ENCODE assay signal across 25 cellular contexts in the genomic region with DNA sequence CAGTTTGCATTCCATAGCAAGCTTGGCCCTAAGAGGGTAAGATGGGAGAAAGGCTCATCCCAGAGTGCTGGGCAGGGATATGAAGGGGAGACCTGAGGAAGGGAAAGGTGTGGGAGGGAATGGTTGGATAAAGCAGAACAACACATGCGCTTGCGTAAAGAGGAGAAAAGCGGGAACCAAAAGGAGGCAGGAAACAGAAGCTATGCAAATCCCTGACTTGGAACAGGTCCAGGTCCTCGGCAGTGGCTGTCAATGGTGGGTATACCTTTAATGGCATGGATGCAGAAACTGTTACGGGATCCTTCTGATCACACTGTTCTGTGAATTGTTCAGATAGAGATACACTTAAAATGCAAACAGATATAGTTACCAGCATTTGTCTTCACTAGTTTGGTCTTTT.
A peak's percentile ranks its signal among the peaks of the same experiment; 100 is the strongest.
DNase-seq lines count a peak whose midpoint lies in the region; ATAC-seq, FAIRE-seq and TF ChIP-seq lines count a peak whose summit lies in the region.
"Had no signal": no experiment of that assay in that cellular context is flagged by ENCODE, and none has a peak within 500 bp of the region (broad histone marks: within the 10 kb centered on the region; RNA-seq: fewer than 3 reads in every experiment).

No MANE protein-coding gene starts in this region.

- no peak for ATAC-seq in activated naive CD8-positive, alpha-beta T cell treated with anti-CD3 and anti-CD28 coated beads, Interleukin-2, amount 50 U/mL, for 24 hours
- no peak for ATAC-seq in HepG2
- ATAC-seq: activated CD8-positive, alpha-beta T cell treated with anti-CD3 and anti-CD28 coated beads, Interleukin-2, amount 10 ng/mL, durations not matched to agents 7 days and 5 days had no signal

- no peaks in the 10 kb centered on the region for H3K9me2 ChIP-seq in OCI-LY7 (ENCODE audit: insufficient read depth, low read length)

- no peaks in the 10 kb centered on the region for H3K4me1 Mint-ChIP-seq in activated naive CD8-positive, alpha-beta T cell treated with anti-CD3 and anti-CD28 coated beads, Interleukin-2, amount 50 U/mL, for 24 hours

- H3K36me3 ChIP-seq in A673 (ENCODE audit: insufficient read depth, low read length, poor library complexity, severe bottlenecking) (no peaks in the 10 kb centered on the region), HepG2 (replicated peaks in 1 of 2; ENCODE audit: control insufficient read depth in 1 of 2, insufficient read depth in 2 of 2, low read length in 2 of 2) (no peaks in the 10 kb centered on the region), OCI-LY7 (ENCODE audit: insufficient read depth, low read length) (no peaks in the 10 kb centered on the region)
- H3K36me3 ChIP-seq: cardiac muscle cell, neural progenitor cell had no signal

- H2AFZ ChIP-seq in HepG2 (ENCODE audit: low read length) (no peak overlapping the region), OCI-LY7 (ENCODE audit: low read length) (no peak overlapping the region)
- H2AFZ ChIP-seq: neural progenitor cell had no signal

- H3K4me3 Mint-ChIP-seq in activated naive CD8-positive, alpha-beta T cell treated with anti-CD3 and anti-CD28 coated beads, Interleukin-2, amount 50 U/mL, for 24 hours = no peak overlapping the region
- H3K4me3 Mint-ChIP-seq: activated CD8-positive, alpha-beta T cell treated with anti-CD3 and anti-CD28 coated beads, Interleukin-2, amount 10 ng/mL, durations not matched to agents 7 days and 5 days; activated naive CD4-positive, alpha-beta T cell treated with anti-CD3 and anti-CD28 coated beads for 36 hours; CD4-positive, alpha-beta memory T cell; dendritic cell treated with granulocyte-macrophage colony-stimulating factor and Interleukin-4, amounts not matched to agents 40 ng/mL and 50 ng/mL, for 4 days; HFFc6; neural progenitor cell had no signal

- H3K9ac ChIP-seq in HepG2 (ENCODE audit: insufficient read depth, low read depth, low read length) = no peak overlapping the region
- H3K9ac ChIP-seq: neural progenitor cell had no signal

- peak; percentile 69 for DNase-seq in A673 (ENCODE audit: low spot score)
- peak; percentile 78 for DNase-seq in DMS153 treated with DMSO at 0.1 percent for 48 hours (lab: John Stamatoyannopoulos, UW; ENCODE audit: unreplicated experiment)
- DNase-seq in NCI-H345 treated with DMSO at 0.1 percent for 48 hours (lab: John Stamatoyannopoulos, UW; ENCODE audit: unreplicated experiment) = peak; percentile 51
- DNase-seq in SHP77 treated with DMSO at 0.1 percent for 48 hours (lab: John Stamatoyannopoulos, UW) = peak; percentile 73
- no peak for DNase-seq in activated naive CD8-positive, alpha-beta T cell treated with anti-CD3 and anti-CD28 coated beads, Interleukin-2, amount 50 U/mL, for 24 hours
- DNase-seq in HuH-7.5 (ENCODE audit: low spot score) = no peak
- no peak for DNase-seq in HepG2 (ENCODE audit: low spot score)
- DNase-seq in OCI-LY7 (ENCODE audit: low spot score) = no peak
- DNase-seq: activated CD4-positive, alpha-beta T cell treated with anti-CD3 and anti-CD28 coated beads for 1 hour; activated CD8-positive, alpha-beta T cell treated with anti-CD3 and anti-CD28 coated beads, Interleukin-2, amount 10 ng/mL, durations not matched to agents 7 days and 5 days; activated naive CD4-positive, alpha-beta T cell treated with anti-CD3 and anti-CD28 coated beads for 36 hours; activated T-cell treated with anti-CD3 and anti-CD28 coated beads, Interleukin-2, amount 50 U/mL, for 1 hour; CD4-positive, alpha-beta memory T cell; DMS79 treated with DMSO at 0.1 percent for 48 hours; HFFc6; NCI-H446; OCI-M1; SIG-M5; stimulated activated CD4-positive, alpha-beta T cell treated with anti-CD3 and anti-CD28 coated beads, Interleukin-1b, Interleukin-23, amount 100 ng/mL, for 48 hours had no signal

- H3K27me3 ChIP-seq in A673 (replicated peaks; ENCODE audit: insufficient read depth, low read depth, low read length, poor library complexity) = no peaks in the 10 kb centered on the region
- H3K27me3 ChIP-seq in HepG2 (ENCODE audit: control insufficient read depth in 1 of 2, insufficient read depth in 2 of 2, low read length in 2 of 2) = no peaks in the 10 kb centered on the region; a peak in 2 of 5 replicates
- H3K27me3 ChIP-seq: cardiac muscle cell, neural progenitor cell had no signal

- H3K9me3 ChIP-seq in A673 (ENCODE audit: low read depth, low read length, poor library complexity, severe bottlenecking) (no peaks in the 10 kb centered on the region), HepG2 (ENCODE audit: low read length) (no peaks in the 10 kb centered on the region), OCI-LY7 (ENCODE audit: low read length) (no peaks in the 10 kb centered on the region)

- in situ Hi-C loops in HepG2 (cut with HindIII; ENCODE audit: extremely low pct_ligation_motif_present, low pct_unique_long_range_greater_than_20kb) = no loop called here

- CTCF ChIA-PET in A673 (lab: Charles Lee) = no interaction called here
- CTCF ChIA-PET in HepG2 (lab: Yijun Ruan, JAX; ENCODE audit: low intra/inter-chr PET ratio, low total read pairs) = no interaction called here
- CTCF ChIA-PET in OCI-LY7 (lab: Charles Lee; ENCODE audit: unreplicated experiment) = no interaction called here

- TF ChIP-seq EP300 in HepG2 (IDR thresholded peaks at IDR 0.05; ENCODE audit: low read depth in 2 of 2, low read length in 2 of 2) (no peak), HepG2 (CRISPR knock-in tag; IDR thresholded peaks at IDR 0.05; ENCODE audit: borderline replicate concordance) (no peak)

- H3K27ac Mint-ChIP-seq in activated naive CD8-positive, alpha-beta T cell treated with anti-CD3 and anti-CD28 coated beads, Interleukin-2, amount 50 U/mL, for 24 hours = no peak overlapping the region
- H3K27ac Mint-ChIP-seq: activated CD8-positive, alpha-beta T cell treated with anti-CD3 and anti-CD28 coated beads, Interleukin-2, amount 10 ng/mL, durations not matched to agents 7 days and 5 days; activated naive CD4-positive, alpha-beta T cell treated with anti-CD3 and anti-CD28 coated beads for 36 hours; CD4-positive, alpha-beta memory T cell; dendritic cell treated with granulocyte-macrophage colony-stimulating factor and Interleukin-4, amounts not matched to agents 40 ng/mL and 50 ng/mL, for 4 days; HFFc6; neural progenitor cell; progenitor cell of endocrine pancreas had no signal

- H3K27ac ChIP-seq in A673 (ENCODE audit: low read depth, low read length, poor library complexity, severe bottlenecking) = no peak overlapping the region
- no peak overlapping the region for H3K27ac ChIP-seq in HepG2 (ENCODE audit: extremely low read length, insufficient read depth, low read length)
- H3K27ac ChIP-seq in OCI-LY7 (ENCODE audit: low read depth, low read length, poor library complexity, severe bottlenecking) = no peak overlapping the region
- H3K27ac ChIP-seq: cardiac muscle cell, neural progenitor cell had no signal

- 17% methylated on average over 5 of the region's 5 CpGs for WGBS in HepG2 (ENCODE audit: low lambda C conversion rate)

- H3K9me3 Mint-ChIP-seq in activated naive CD8-positive, alpha-beta T cell treated with anti-CD3 and anti-CD28 coated beads, Interleukin-2, amount 50 U/mL, for 24 hours = no peaks in the 10 kb centered on the region
- H3K9me3 Mint-ChIP-seq: dendritic cell treated with granulocyte-macrophage colony-stimulating factor and Interleukin-4, amounts not matched to agents 40 ng/mL and 50 ng/mL, for 4 days had no signal

- TF ChIP-seq CTCF in A673 (conservative IDR thresholded peaks at IDR 0.05; ENCODE audit: low read depth, low read length) (no peak), HepG2 (CRISPR knock-in tag; IDR thresholded peaks at IDR 0.05) (no peak), OCI-LY7 (conservative IDR thresholded peaks at IDR 0.05; ENCODE audit: low read length) (no peak)

- H4K20me1 ChIP-seq in HepG2 (ENCODE audit: insufficient read depth, low read length) = no peaks in the 10 kb centered on the region
- H4K20me1 ChIP-seq in OCI-LY7 (ENCODE audit: insufficient read depth, low read length) = no peaks in the 10 kb centered on the region

- FAIRE-seq in HepG2 (lab: Jason Lieb, UNC) = no peak
- FAIRE-seq: TTC549, urothelium cell line had no signal

- H3K79me2 ChIP-seq in HepG2 (ENCODE audit: insufficient read depth, low read length) (no peaks in the 10 kb centered on the region), OCI-LY7 (ENCODE audit: insufficient read depth, low read depth, low read length) (no peaks in the 10 kb centered on the region)

- TF ChIP-seq RAD21 in HepG2 (CRISPR knock-in tag; IDR thresholded peaks at IDR 0.05) = no peak

- H3K4me1 ChIP-seq in A673 (ENCODE audit: insufficient read depth, low read length, poor library complexity, severe bottlenecking) (peaks cover 8% of the 10 kb centered on the region), HepG2 (ENCODE audit: insufficient read depth, low read length) (no peaks in the 10 kb centered on the region), OCI-LY7 (ENCODE audit: insufficient read depth, low read length, poor library complexity, severe bottlenecking) (no peaks in the 10 kb centered on the region)

- TF ChIP-seq POLR2A in HepG2 (IDR thresholded peaks at IDR 0.05; ENCODE audit: insufficient read depth in 1 of 2, low read depth in 2 of 2, low read length in 2 of 2) = no peak

- no peak overlapping the region for H3K4me2 ChIP-seq in HepG2 (ENCODE audit: low read depth, low read length)
- H3K4me2 ChIP-seq in OCI-LY7 (ENCODE audit: low read length) = no peak overlapping the region
- H3K4me2 ChIP-seq: neural progenitor cell had no signal

- intact Hi-C loops in A673 (cut with micrococcal nuclease; ENCODE audit: unreplicated experiment) (no loop called here), HepG2 (cut with micrococcal nuclease; ENCODE audit: unreplicated experiment) (no loop called here), OCI-LY7 (cut with micrococcal nuclease; ENCODE audit: unreplicated experiment) (no loop called here)

- no peak overlapping the region for H3K4me3 ChIP-seq in A673 (ENCODE audit: low read depth, low read length, poor library complexity, severe bottlenecking)
- H3K4me3 ChIP-seq in HepG2 (replicated peaks in 1 of 3; ENCODE audit: insufficient read depth in 1 of 3, low read depth in 2 of 3, low read length in 3 of 3) = no peak overlapping the region
- no peak overlapping the region for H3K4me3 ChIP-seq in OCI-LY7 (ENCODE audit: low read depth, low read length, poor library complexity, severe bottlenecking)
- H3K4me3 ChIP-seq: cardiac muscle cell, neural progenitor cell had no signal

- peaks cover 11% of the 10 kb centered on the region for H3K27me3 Mint-ChIP-seq in activated naive CD8-positive, alpha-beta T cell treated with anti-CD3 and anti-CD28 coated beads, Interleukin-2, amount 50 U/mL, for 24 hours

- H3K36me3 Mint-ChIP-seq in activated naive CD8-positive, alpha-beta T cell treated with anti-CD3 and anti-CD28 coated beads, Interleukin-2, amount 50 U/mL, for 24 hours (ENCODE audit: low read depth) = no peaks in the 10 kb centered on the region
- H3K36me3 Mint-ChIP-seq: CD4-positive, alpha-beta memory T cell; neural progenitor cell had no signal

- BruUV-seq in A673 (replicated peaks; lab: Mats Ljungman, UMichigan) (no TSS peak), HepG2 (replicated peaks; lab: Mats Ljungman, UMichigan) (no TSS peak), OCI-LY7 (replicated peaks; lab: Mats Ljungman, UMichigan) (no TSS peak)

- POLR2A ChIA-PET in A673 (lab: Charles Lee; ENCODE audit: low non-redundant PET) (no interaction called here), HepG2 (lab: Yijun Ruan, JAX) (no interaction called here), OCI-LY7 (lab: Charles Lee) (interaction anchor here (1.2 kb wide), 1 partner anchor 530 kb away, joined by 4 read pairs; no protein-coding TSS in a partner anchor)

Comparison
In these comparisons a context has a peak if more than half of its experiments do, and no peak if none do; other contexts are left out.
1. DNase-seq: peak in A673 (single experiment), DMS153 treated with DMSO at 0.1 percent for 48 hours (single experiment), NCI-H345 treated with DMSO at 0.1 percent for 48 hours (single experiment) and SHP77 treated with DMSO at 0.1 percent for 48 hours (single experiment); none in activated naive CD8-positive, alpha-beta T cell treated with anti-CD3 and anti-CD28 coated beads, Interleukin-2, amount 50 U/mL, for 24 hours (single experiment), HuH-7.5 (single experiment), HepG2 (single experiment) and OCI-LY7 (single experiment).